Comparison of ENCODE assay signal across 8 cellular contexts in genomic region chr9:111632051-111632450, GRCh38. TPM values are rescaled to one million over a fixed set of nuclear protein-coding genes. Genes with fewer than 3 reads are reported as not detected.
DNase-seq lines count a peak whose midpoint lies in the region; ATAC-seq, FAIRE-seq and TF ChIP-seq lines count a peak whose summit lies in the region.

No MANE protein-coding gene starts in this region.

- H3K36me3 ChIP-seq in MG63: peaks cover 8% of the 10 kb centered on the region
- H3K36me3 ChIP-seq in colonic mucosa: no peaks in the 10 kb centered on the region

- no peaks in the 10 kb centered on the region for H3K27me3 Mint-ChIP-seq in nephron (ENCODE audit: low read depth)

- no peaks in the 10 kb centered on the region for H3K27me3 ChIP-seq in MG63
- H3K27me3 ChIP-seq in colonic mucosa: no peaks in the 10 kb centered on the region

- no peak for TF ChIP-seq CTCF in colonic mucosa (IDR thresholded peaks at IDR 0.05)
- no peak for TF ChIP-seq CTCF in nephron (IDR thresholded peaks at IDR 0.05; ENCODE audit: unreplicated experiment in 3 of 3)
- TF ChIP-seq CTCF in D721Med (IDR thresholded peaks at IDR 0.05; ENCODE audit: insufficient read depth, missing control alignments): no peak

- H3K4me3 ChIP-seq in MG63 (peak overlapping the region; percentile 88), colonic mucosa (peak overlapping the region; percentile 90)

- DNase-seq in CD1c-positive myeloid dendritic cell (ENCODE audit: extremely low spot score) (peak; percentile 61), MG63 (no peak), colonic mucosa (no peak), GM19239 (ENCODE audit: insufficient read length, low spot score) (no peak), Ammon's horn (ENCODE audit: low spot score) (no peak), D721Med (ENCODE audit: insufficient read length, low spot score) (no peak)

- H3K36me3 Mint-ChIP-seq in nephron (ENCODE audit: low read depth): peaks cover 11% of the 10 kb centered on the region

- FAIRE-seq in GM19239 (lab: Jason Lieb, UNC) (no peak), D721Med (lab: Jason Lieb, UNC) (no peak)

- peak overlapping the region; percentile 81 to 95 (median 87) for H3K27ac Mint-ChIP-seq in nephron

- H3K9me3 ChIP-seq in MG63: no peaks in the 10 kb centered on the region
- no peaks in the 10 kb centered on the region for H3K9me3 ChIP-seq in colonic mucosa

- peak overlapping the region; percentile 93 to 96 (median 94) for H3K4me3 Mint-ChIP-seq in nephron

- H3K27ac ChIP-seq in colonic mucosa: peak overlapping the region; percentile 88

- no peaks in the 10 kb centered on the region for H3K9me3 Mint-ChIP-seq in nephron

- peak overlapping the region; percentile 88 to 91 for H3K9ac ChIP-seq in colonic mucosa (ENCODE audit: low read depth in 2 of 2, low read length in 2 of 2)

- H3K4me1 ChIP-seq in colonic mucosa: peaks cover 20% of the 10 kb centered on the region

- intact Hi-C loops in colonic mucosa (cut with DNase I): no loop called here

- no peak for ATAC-seq in HG03354 (IDR thresholded peaks at IDR 0.05; ENCODE audit: poor library complexity, severe bottlenecking, unreplicated experiment)

- H3K4me1 Mint-ChIP-seq in nephron: peaks cover 38% of the 10 kb centered on the region

RNA-seq across cellular contexts. Expression of gene DNAJC25, which starts 0.9 kb away (rescaled TPM):
- total RNA-seq in MG63 (2014; rRNA removed; shearing (Covaris generic); ENCODE audit: low replicate concordance): 5.7 and 9.1 TPM in 2 replicates
- total RNA-seq in colonic mucosa: 1 to 10 TPM; 7.8 to 9.0 TPM

RNA-seq across cellular contexts. Expression of gene GNG10, which starts 29.4 kb away (rescaled TPM):
- total RNA-seq in MG63 (2014; rRNA removed; shearing (Covaris generic); ENCODE audit: low replicate concordance): 129 and 149 TPM in 2 replicates
- 10 to 100 TPM; 12.6 to 27.3 TPM for total RNA-seq in colonic mucosa

RNA-seq across cellular contexts. Expression of gene PTGR1, which starts 32.6 kb away (rescaled TPM):
- 50.7 and 66.2 TPM in 2 replicates for total RNA-seq in MG63 (2014; rRNA removed; shearing (Covaris generic); ENCODE audit: low replicate concordance)
- total RNA-seq in colonic mucosa: 10 to 100 TPM; 55.6 to 85.3 TPM
